Comparison of ENCODE assay signal across 19 cellular contexts in genomic region chr11:34604216-34604615, GRCh38. TPM values are rescaled to one million over a fixed set of nuclear protein-coding genes. Genes with fewer than 3 reads are reported as not detected.
"Had no signal": no experiment of that assay in that cellular context is flagged by ENCODE, and none has a peak within 500 bp of the region (broad histone marks: within the 10 kb centered on the region; RNA-seq: fewer than 3 reads in every experiment).

No MANE protein-coding gene starts in this region.

- DNase-seq: activated CD4-positive, alpha-beta memory T cell treated with anti-CD3 and anti-CD28 coated beads, Interleukin-2, amount 10 ng/mL, durations not matched to agents 7 days and 5 days; activated CD4-positive, alpha-beta T cell treated with anti-CD3 and anti-CD28 coated beads for 48 hours; activated effector memory CD4-positive, alpha-beta T cell treated with anti-CD3 and anti-CD28 coated beads, Interleukin-2, amount 50 U/mL, for 16 hours; activated naive CD4-positive, alpha-beta T cell treated with anti-CD3 and anti-CD28 coated beads, Interleukin-2, amount 10 ng/mL, durations not matched to agents 7 days and 5 days; amygdala; cerebellar nuclear complex; cortex of kidney; endodermal cell; esophagus squamous epithelium; gastrocnemius medialis; hypothalamus; left ventricle myocardium superior; mammary epithelial cell; natural killer cell; stimulated activated CD4-positive, alpha-beta T cell treated with anti-CD3 and anti-CD28 coated beads, Interleukin-1b, Interleukin-23, amount 100 ng/mL, for 48 hours; stimulated activated naive CD8-positive, alpha-beta T cell treated with anti-CD3 and anti-CD28 coated beads, Interleukin-15, amount 100 ng/mL, for 72 hours; T-helper 9 cell had no signal

- H3K9me3 ChIP-seq: esophagus squamous epithelium, gastrocnemius medialis had no signal

- H3K4me3 ChIP-seq: esophagus squamous epithelium, gastrocnemius medialis had no signal

- H3K4me1 ChIP-seq: gastrocnemius medialis had no signal

- H3K27ac ChIP-seq: esophagus squamous epithelium, gastrocnemius medialis had no signal

- ATAC-seq: gastrocnemius medialis; left ventricle myocardium superior; natural killer cell; stimulated activated naive CD8-positive, alpha-beta T cell treated with anti-CD3 and anti-CD28 coated beads, Interleukin-15, amount 100 ng/mL, for 72 hours had no signal

RNA-seq across cellular contexts. Expression of gene EHF, which starts 16.7 kb away (rescaled TPM):
- total RNA-seq: activated CD4-positive, alpha-beta memory T cell treated with anti-CD3 and anti-CD28 coated beads, Interleukin-2, amount 10 ng/mL, durations not matched to agents 7 days and 5 days; natural killer cell; osteoblast; T-helper 1 cell treated with Interleukin-12 subunit alpha and Interleukin-12 subunit beta and Interleukin-4 antibody, amounts not matched to agents 30 ng/mL and 1 ng/mL, for 36 hours had no signal
